ENCODE assay signal across 8 cellular contexts in the genomic region with DNA sequence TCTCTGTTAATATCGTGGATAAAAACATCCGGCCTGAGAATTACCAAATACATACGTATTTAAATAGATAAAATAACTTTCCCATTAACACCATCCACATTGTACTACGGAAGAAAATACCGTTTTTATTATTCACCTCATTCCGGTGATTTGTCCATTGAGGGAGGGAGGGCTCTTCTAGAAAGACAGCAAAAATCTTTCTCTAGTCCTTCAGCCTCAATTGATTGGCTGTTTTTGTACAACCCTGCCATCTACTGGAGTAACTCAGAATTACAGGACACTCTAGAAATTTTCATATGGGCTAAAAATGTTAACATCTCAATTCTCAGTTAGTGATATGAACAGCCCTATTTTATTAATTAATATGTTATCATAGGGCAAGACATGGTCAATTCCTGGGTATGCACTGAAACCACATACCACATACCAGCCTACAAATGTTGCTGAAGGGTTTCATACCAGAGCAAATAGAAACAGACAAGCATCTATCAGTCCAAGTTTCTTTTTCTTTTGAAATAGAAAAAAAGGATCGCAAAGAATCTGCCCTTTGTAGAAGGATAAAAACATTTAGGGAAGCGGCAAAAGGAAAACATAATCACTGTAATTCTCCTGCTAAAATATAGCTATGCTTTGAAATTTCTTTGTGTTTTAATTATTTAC. TPM values are rescaled to one million over a fixed set of nuclear protein-coding genes. Genes with fewer than 3 reads are reported as not detected.
DNase-seq lines count a peak whose midpoint lies in the region; ATAC-seq and TF ChIP-seq lines count a peak whose summit lies in the region.

No MANE protein-coding gene starts in this region.

- no peaks in the 10 kb centered on the region for H3K9me2 ChIP-seq in OCI-LY7 (ENCODE audit: insufficient read depth, low read length)

- H3K9me3 ChIP-seq in OCI-LY7 (ENCODE audit: low read length), result no peaks in the 10 kb centered on the region
- no peaks in the 10 kb centered on the region for H3K9me3 ChIP-seq in testis

- CTCF ChIA-PET in OCI-LY7 (lab: Charles Lee; ENCODE audit: unreplicated experiment), result no interaction called here

- TF ChIP-seq POLR2A in testis (IDR thresholded peaks at IDR 0.05) (no peak), lower leg skin (IDR thresholded peaks at IDR 0.05) (no peak)

- DNase-seq in CD14-positive monocyte (ENCODE audit: low spot score) (no peak), HuH-7 (ENCODE audit: low spot score) (peak; percentile 70), OCI-LY7 (ENCODE audit: low spot score) (peak; percentile 67), cardiac fibroblast (ENCODE audit: low read depth in 2 of 2) (peak; percentile 78 to 90), left colon (no peak), testis (no peak), lower leg skin (ENCODE audit: low spot score in 2 of 2) (no peak)

- 18 to 22% methylated on average over 8 of the region's 8 CpGs for WGBS in testis, 2 donors
- WGBS in lower leg skin, 2 donors, result 15% methylated on average over 8 of the region's 8 CpGs

- intact Hi-C loops in CD14-positive monocyte (cut with micrococcal nuclease) (loop anchor here in 1 of 2 donors (10.0 kb wide), 1 partner anchor 1227 kb away; no protein-coding TSS in a partner anchor), OCI-LY7 (cut with micrococcal nuclease; ENCODE audit: unreplicated experiment) (loop anchor here (1.0 to 5.0 kb wide), 6 partner anchors 56 to 744 kb away; a partner anchor contains a TSS), left colon (cut with DNase I, micrococcal nuclease) (no loop called here), testis (cut with DNase I; ENCODE audit: low total_unique reads) (no loop called here), lower leg skin (cut with DNase I; ENCODE audit: low total_unique reads) (loop anchor here (10.0 kb wide), 1 partner anchor 227 kb away; no protein-coding TSS in a partner anchor)

- peaks cover 7% of the 10 kb centered on the region for H3K4me1 ChIP-seq in OCI-LY7 (ENCODE audit: insufficient read depth, low read length, poor library complexity, severe bottlenecking)
- H3K4me1 ChIP-seq in testis, result no peaks in the 10 kb centered on the region

- ATAC-seq in GM18499 (IDR thresholded peaks at IDR 0.05; ENCODE audit: insufficient read depth, unreplicated experiment) (peak; percentile 53), left colon (peak; percentile 45)

- no peaks in the 10 kb centered on the region for H3K79me2 ChIP-seq in OCI-LY7 (ENCODE audit: insufficient read depth, low read depth, low read length)

- H3K9me3 Mint-ChIP-seq in CD14-positive monocyte, result no peaks in the 10 kb centered on the region

- peak overlapping the region; percentile 51; the same call in 1 of the 2 replicates for H2AFZ ChIP-seq in OCI-LY7 (ENCODE audit: low read length)

- H3K27me3 ChIP-seq in testis, result no peaks in the 10 kb centered on the region

- H3K27me3 Mint-ChIP-seq in CD14-positive monocyte (ENCODE audit: low read depth in 3 of 3), result peaks cover 0 to 2% (median 1%) of the 10 kb centered on the region in 3 donors

- H3K27ac ChIP-seq in OCI-LY7 (ENCODE audit: low read depth, low read length, poor library complexity, severe bottlenecking) (no peak overlapping the region), testis (no peak overlapping the region)

- H3K4me3 ChIP-seq in OCI-LY7 (ENCODE audit: low read depth, low read length, poor library complexity, severe bottlenecking) (no peak overlapping the region), cardiac fibroblast (replicated peaks in 1 of 2; ENCODE audit: low read depth in 2 of 2, low read length in 2 of 2) (no peak overlapping the region), testis (no peak overlapping the region), lower leg skin (ENCODE audit: low read depth, poor library complexity, severe bottlenecking) (no peak overlapping the region)

- H3K4me3 Mint-ChIP-seq in CD14-positive monocyte, result no peak overlapping the region

- H4K20me1 ChIP-seq in OCI-LY7 (ENCODE audit: insufficient read depth, low read length), result no peaks in the 10 kb centered on the region

- no peak overlapping the region for H3K27ac Mint-ChIP-seq in CD14-positive monocyte

- peak; percentile 84 for TF ChIP-seq CTCF in CD14-positive monocyte (IDR thresholded peaks at IDR 0.05)
- TF ChIP-seq CTCF in OCI-LY7 (conservative IDR thresholded peaks at IDR 0.05; ENCODE audit: low read length), result peak; percentile 94
- TF ChIP-seq CTCF in cardiac fibroblast (IDR thresholded peaks at IDR 0.05; ENCODE audit: low read depth, low read length), result peak; percentile 68
- TF ChIP-seq CTCF in testis (IDR thresholded peaks at IDR 0.05), result peak; percentile 69 to 80 (median 75)
- peak in 1 of 3 donors; percentile 26 for TF ChIP-seq CTCF in lower leg skin (IDR thresholded peaks at IDR 0.05)

- H3K36me3 ChIP-seq in OCI-LY7 (ENCODE audit: insufficient read depth, low read length) (no peaks in the 10 kb centered on the region), testis (ENCODE audit: low read depth, missing control alignments) (no peaks in the 10 kb centered on the region)

- peaks cover 9% of the 10 kb centered on the region for H3K4me1 Mint-ChIP-seq in CD14-positive monocyte

- no TSS peak for BruUV-seq in OCI-LY7 (replicated peaks; lab: Mats Ljungman, UMichigan)

- H3K36me3 Mint-ChIP-seq in CD14-positive monocyte, result no peaks in the 10 kb centered on the region

- POLR2A ChIA-PET in OCI-LY7 (lab: Charles Lee), result interaction anchor here (0.5 to 1.0 kb wide), 3 partner anchors 9 to 575 kb away, joined by 3 read pairs; no protein-coding TSS in a partner anchor

- peak overlapping the region; percentile 38; the same call in 1 of the 2 replicates for H3K4me2 ChIP-seq in OCI-LY7 (ENCODE audit: low read length)

RNA-seq across cellular contexts. Expression of a gene that starts 55.8 kb away (rescaled TPM):
- polyA plus RNA-seq in CD14-positive monocyte, result 1 to 10 TPM; 2.5 to 3.1 TPM
- 155 and 157 TPM in 2 replicates for total RNA-seq in OCI-LY7 (2014; rRNA removed; shearing (Covaris generic))
- total RNA-seq in OCI-LY7 (2022), result 173 and 175 TPM in 2 replicates
- 10 to 100 TPM; 17.1 to 17.5 TPM for total RNA-seq in left colon
- 10 to 100 TPM; 46.1 to 47.1 TPM for total RNA-seq in testis
- 39.9 TPM for polyA plus RNA-seq in testis (ENCODE audit: insufficient read depth, low read depth, low replicate concordance)
- 100 to 1,000 TPM in 1 of 4 donors, 10 to 100 TPM in 3; 29.2 to 129 (median 74.9) TPM for total RNA-seq in lower leg skin

Comparison
In these comparisons a context has a peak if more than half of its experiments do, and no peak if none do; other contexts are left out.
1. DNase-seq: peak in HuH-7 (single experiment), OCI-LY7 (single experiment) and cardiac fibroblast (2 of 2); none in CD14-positive monocyte (single experiment), left colon (0 of 2), testis (single experiment) and lower leg skin (0 of 2).
2. intact Hi-C loops: an anchor here in OCI-LY7 (1.0 to 5.0 kb wide) and lower leg skin (10.0 kb wide); none called in left colon and testis.